8 cellular contexts compared by ENCODE assay signal in genomic region chr3:46923559-46924350, GRCh38. TPM values are rescaled to one million over a fixed set of nuclear protein-coding genes. Genes with fewer than 3 reads are reported as not detected.
DNase-seq lines count a peak whose midpoint lies in the region; ATAC-seq and TF ChIP-seq lines count a peak whose summit lies in the region.

No MANE protein-coding gene starts in this region.

- no peak overlapping the region for H3K9ac ChIP-seq in GM23248
- peak overlapping the region; percentile 5 for H3K9ac ChIP-seq in endocrine pancreas (ENCODE audit: control insufficient read depth, insufficient read depth, low read length)

- H3K4me1 Mint-ChIP-seq in activated CD4-positive, alpha-beta T cell treated with anti-CD3 and anti-CD28 coated beads for 36 hours: peaks cover 20% of the 10 kb centered on the region

- H3F3A ChIP-seq in GM23248 (ENCODE audit: insufficient read depth): peaks cover 5% of the 10 kb centered on the region; the same call in 1 of the 2 replicates

- DNase-seq in AG04450 (ENCODE audit: low read depth, low spot score) (no peak), GM23248 (peak; percentile 65), mucosa of descending colon (peak in 2 of 3 donors; percentile 47 to 60), HPDE6-E6E7 (ENCODE audit: extremely low spot score) (no peak)
- peak; percentile 65 for DNase-seq in activated CD4-positive, alpha-beta T cell treated with anti-CD3 and anti-CD28 coated beads for 36 hours

- H3K9me3 Mint-ChIP-seq in activated CD4-positive, alpha-beta T cell treated with anti-CD3 and anti-CD28 coated beads for 36 hours (ENCODE audit: low read depth): peaks cover 3% of the 10 kb centered on the region

- in situ Hi-C loops in GM23248 (cut with MboI): no loop called here

- H3K9me3 ChIP-seq in AG04450 (ENCODE audit: control insufficient read depth, insufficient read depth, low read length): 0 out of 2 replicates have a peak, but pooled peaks cover 1% of the 10 kb centered on the region
- no peaks in the 10 kb centered on the region for H3K9me3 ChIP-seq in GM23248 (ENCODE audit: low read depth)
- no peaks in the 10 kb centered on the region for H3K9me3 ChIP-seq in endocrine pancreas (ENCODE audit: control insufficient read depth, low read length)
- H3K9me3 ChIP-seq in mucosa of descending colon: no peaks in the 10 kb centered on the region

- H3K4me3 ChIP-seq in AG04450 (ENCODE audit: low read depth, low read length): no peak overlapping the region
- no peak overlapping the region for H3K4me3 ChIP-seq in GM23248
- H3K4me3 ChIP-seq in endocrine pancreas (ENCODE audit: control insufficient read depth, insufficient read depth, low read length): no peak overlapping the region
- no peak overlapping the region for H3K4me3 ChIP-seq in mucosa of descending colon

- H3K27ac ChIP-seq in AG04450 (ENCODE audit: low read depth, low read length) (no peak overlapping the region), GM23248 (no peak overlapping the region)

- no peak overlapping the region for H2AFZ ChIP-seq in GM23248

- peaks cover 40% of the 10 kb centered on the region for H3K79me2 ChIP-seq in GM23248 (ENCODE audit: insufficient read depth)

- peak; percentile 55 for ATAC-seq in activated CD4-positive, alpha-beta T cell treated with anti-CD3 and anti-CD28 coated beads for 36 hours
- ATAC-seq in mucosa of descending colon: peak; percentile 67
- ATAC-seq in HG02571 (IDR thresholded peaks at IDR 0.05; ENCODE audit: unreplicated experiment): no peak
- ATAC-seq in GM21528 (IDR thresholded peaks at IDR 0.05; ENCODE audit: low FRiP score, unreplicated experiment): no peak

- H3K9me2 ChIP-seq in GM23248 (ENCODE audit: insufficient read depth): no peaks in the 10 kb centered on the region

- no peaks in the 10 kb centered on the region for H3K27me3 ChIP-seq in AG04450 (ENCODE audit: control insufficient read depth, insufficient read depth, low read length)
- H3K27me3 ChIP-seq in GM23248 (replicated peaks; ENCODE audit: insufficient read depth): no peaks in the 10 kb centered on the region
- no peaks in the 10 kb centered on the region for H3K27me3 ChIP-seq in endocrine pancreas (ENCODE audit: control insufficient read depth, insufficient read depth, low read length)

- CTCF ChIA-PET in AG04450 (lab: Charles Lee): interaction anchor here (0.6 to 2.8 kb wide), 19 partner anchors 8 to 830 kb away, joined by 3 to 52 read pairs (median 5); no protein-coding TSS in a partner anchor
- CTCF ChIA-PET in activated CD4-positive, alpha-beta T cell treated with anti-CD3 and anti-CD28 coated beads for 36 hours (lab: Charles Lee): interaction anchor here (0.5 to 2.5 kb wide), 14 partner anchors 11 to 516 kb away, joined by 3 to 10 read pairs (median 4); no protein-coding TSS in a partner anchor

- H3K36me3 ChIP-seq in GM23248 (ENCODE audit: low read depth) (peaks cover 41% of the 10 kb centered on the region), endocrine pancreas (ENCODE audit: control insufficient read depth, insufficient read depth, low read length) (peaks cover 14% of the 10 kb centered on the region), mucosa of descending colon (ENCODE audit: low read depth) (no peaks in the 10 kb centered on the region)

- no peaks in the 10 kb centered on the region for H3K4me1 ChIP-seq in GM23248 (ENCODE audit: insufficient read depth)
- no peaks in the 10 kb centered on the region for H3K4me1 ChIP-seq in endocrine pancreas (ENCODE audit: control insufficient read depth, insufficient read depth, low read length)
- H3K4me1 ChIP-seq in mucosa of descending colon (ENCODE audit: low read depth): peaks cover 22% of the 10 kb centered on the region

- no peak overlapping the region for H3K4me2 ChIP-seq in GM23248 (ENCODE audit: unreplicated experiment)

- POLR2A ChIA-PET in AG04450 (lab: Yijun Ruan, JAX): no interaction called here
- POLR2A ChIA-PET in activated CD4-positive, alpha-beta T cell treated with anti-CD3 and anti-CD28 coated beads for 36 hours (lab: Charles Lee): interaction anchor here (0.5 kb wide), 1 partner anchor 74 kb away, joined by 3 read pairs; no protein-coding TSS in a partner anchor

- H3K4me3 Mint-ChIP-seq in activated CD4-positive, alpha-beta T cell treated with anti-CD3 and anti-CD28 coated beads for 36 hours: no peak overlapping the region

- intact Hi-C loops in activated CD4-positive, alpha-beta T cell treated with anti-CD3 and anti-CD28 coated beads for 36 hours (cut with DNase I, micrococcal nuclease): loop anchor here (1.0 to 10.0 kb wide), 4 partner anchors 75 to 401 kb away; no protein-coding TSS in a partner anchor
- intact Hi-C loops in mucosa of descending colon (cut with DNase I, micrococcal nuclease): loop anchor here in 1 of 2 donors (5.0 kb wide), 1 partner anchor 74 kb away; no protein-coding TSS in a partner anchor

- peaks cover 61% of the 10 kb centered on the region for H3K36me3 Mint-ChIP-seq in activated CD4-positive, alpha-beta T cell treated with anti-CD3 and anti-CD28 coated beads for 36 hours (ENCODE audit: low read depth)

- TF ChIP-seq CTCF in AG04450 (IDR thresholded peaks at IDR 0.05; ENCODE audit: low read depth, low read length) (peak; percentile 71), mucosa of descending colon (IDR thresholded peaks at IDR 0.05) (peak; percentile 25)

- no peaks in the 10 kb centered on the region for H3K27me3 Mint-ChIP-seq in activated CD4-positive, alpha-beta T cell treated with anti-CD3 and anti-CD28 coated beads for 36 hours

- H4K20me1 ChIP-seq in GM23248 (ENCODE audit: insufficient read depth): no peaks in the 10 kb centered on the region

- 47 to 64% methylated on average over 7 to 11 of the region's 11 CpGs for WGBS in GM23248 (ENCODE audit: low coverage in 1 of 2, low lambda C conversion rate in 2 of 2, missing lambda C conversion rate in 2 of 2), 2 experiments

- H3K27ac Mint-ChIP-seq in activated CD4-positive, alpha-beta T cell treated with anti-CD3 and anti-CD28 coated beads for 36 hours: no peak overlapping the region

RNA-seq across cellular contexts. Expression of gene PTH1R, which starts 46.2 kb away (rescaled TPM):
- polyA plus RNA-seq in AG04450 (2011; rRNA removed): 0.05 and 0.09 TPM in 2 replicates
- polyA minus RNA-seq in AG04450 (2011; rRNA and poly(A)+ RNA removed): not detected in 2 replicates
- 1.3 TPM in 1 of 2 replicates, not detected in the other for total RNA-seq in GM23248 (2014; rRNA removed; shearing (Covaris generic))
- polyA plus RNA-seq in GM23248 (2016; fragmentation: Nextera tagmentation; extraction: Ambion mirVana): 0.37 and 0.60 TPM in 2 replicates
- total RNA-seq in activated CD4-positive, alpha-beta T cell treated with anti-CD3 and anti-CD28 coated beads for 36 hours: not detected
- total RNA-seq in mucosa of descending colon: 1 to 10 TPM in 2 of 3 donors, under 1 TPM in 1; 0.87 to 4.6 (median 1.9) TPM

RNA-seq across cellular contexts. Expression of gene CCDC12, which starts 52.8 kb away (rescaled TPM):
- polyA plus RNA-seq in AG04450 (2011; rRNA removed) (18.3 and 18.4 TPM in 2 replicates), GM23248 (2016; fragmentation: Nextera tagmentation; extraction: Ambion mirVana) (42.7 and 43.8 TPM in 2 replicates)
- polyA minus RNA-seq in AG04450 (2011; rRNA and poly(A)+ RNA removed): 24.9 and 30.7 TPM in 2 replicates
- total RNA-seq in GM23248 (2014; rRNA removed; shearing (Covaris generic)): 15.2 and 17.4 TPM in 2 replicates
- total RNA-seq in activated CD4-positive, alpha-beta T cell treated with anti-CD3 and anti-CD28 coated beads for 36 hours: 10 to 100 TPM; 45.4 to 47.8 TPM
- 10 to 100 TPM; 40.7 to 59.2 (median 45.0) TPM for total RNA-seq in mucosa of descending colon

RNA-seq across cellular contexts. Expression of gene NBEAL2, which starts 55.7 kb away (rescaled TPM):
- polyA plus RNA-seq in AG04450 (2011; rRNA removed) (2.1 and 2.9 TPM in 2 replicates), GM23248 (2016; fragmentation: Nextera tagmentation; extraction: Ambion mirVana) (0.94 and 1.2 TPM in 2 replicates)
- 4.0 and 4.3 TPM in 2 replicates for polyA minus RNA-seq in AG04450 (2011; rRNA and poly(A)+ RNA removed)
- total RNA-seq in GM23248 (2014; rRNA removed; shearing (Covaris generic)): 2.8 and 4.7 TPM in 2 replicates
- total RNA-seq in activated CD4-positive, alpha-beta T cell treated with anti-CD3 and anti-CD28 coated beads for 36 hours: 10 to 100 TPM; 83.4 to 84.9 TPM
- total RNA-seq in mucosa of descending colon: 10 to 100 TPM; 49.2 to 94.0 (median 53.7) TPM

Comparison
In these comparisons a context has a peak if more than half of its experiments do, and no peak if none do; other contexts are left out.
1. DNase-seq: peak in GM23248 (single experiment), activated CD4-positive, alpha-beta T cell treated with anti-CD3 and anti-CD28 coated beads for 36 hours (single experiment) and mucosa of descending colon (2 of 3); none in AG04450 (single experiment) and HPDE6-E6E7 (single experiment).
2. ATAC-seq: peak in activated CD4-positive, alpha-beta T cell treated with anti-CD3 and anti-CD28 coated beads for 36 hours (single experiment) and mucosa of descending colon (single experiment); none in HG02571 (single experiment) and GM21528 (single experiment).